In genomic region chr2:120656273-120656960, GRCh38 we compare ENCODE assay signal across 17 cellular contexts.
DNase-seq lines count a peak whose midpoint lies in the region; ATAC-seq and TF ChIP-seq lines count a peak whose summit lies in the region.
"Had no signal": no experiment of that assay in that cellular context is flagged by ENCODE, and none has a peak within 500 bp of the region (broad histone marks: within the 10 kb centered on the region; RNA-seq: fewer than 3 reads in every experiment).

No MANE protein-coding gene starts in this region.

- H3K36me3 ChIP-seq in body of pancreas (replicated peaks in 1 of 2; ENCODE audit: insufficient read depth in 1 of 2, low read depth in 2 of 2) (no peaks in the 10 kb centered on the region), thyroid gland (no peaks in the 10 kb centered on the region)
- H3K36me3 ChIP-seq: BE2C, right lobe of liver had no signal

- DNase-seq in NCI-H2171 treated with DMSO at 0.1 percent for 48 hours (lab: John Stamatoyannopoulos, UW): peak; percentile 40
- no peak for DNase-seq in NCI-H2171 (lab: John Stamatoyannopoulos, UW)
- peak in 2 of 4 donors; percentile 30 for DNase-seq in body of pancreas
- peak; percentile 79 for DNase-seq in mesenteric fat pad (ENCODE audit: low spot score)
- peak; percentile 34 to 45 for DNase-seq in thyroid gland
- DNase-seq in RPMI8226: no peak
- DNase-seq in kidney glomerular epithelial cell (lab: John Stamatoyannopoulos, UW): no peak
- DNase-seq: activated CD4-positive, alpha-beta T cell treated with anti-CD3 and anti-CD28 coated beads, Interleukin-2, amount 10 ng/mL, durations not matched to agents 24 days and 14 days; aorta; BE2C; effector CD4-positive, alpha-beta T cell; GOT3; IMR-90; islet precursor cell; right lobe of liver had no signal

- WGBS in body of pancreas, 2 donors: 59 to 62% methylated on average over 20 of the region's 20 CpGs
- 36 to 44% methylated on average over 20 of the region's 20 CpGs for WGBS in thyroid gland, 2 donors

- no peak for TF ChIP-seq CTCF in body of pancreas (IDR thresholded peaks at IDR 0.05)
- no peak for TF ChIP-seq CTCF in thyroid gland (IDR thresholded peaks at IDR 0.05)

- H3K4me1 ChIP-seq in body of pancreas: peaks cover 25% of the 10 kb centered on the region
- H3K4me1 ChIP-seq in thyroid gland: peaks cover 38 to 42% of the 10 kb centered on the region in 2 donors
- H3K4me1 ChIP-seq: BE2C had no signal

- TF ChIP-seq POLR2A in body of pancreas (IDR thresholded peaks at IDR 0.05): no peak
- TF ChIP-seq POLR2A in thyroid gland (IDR thresholded peaks at IDR 0.05): no peak

- H3K9me3 ChIP-seq in body of pancreas (no peaks in the 10 kb centered on the region), thyroid gland (no peaks in the 10 kb centered on the region)
- H3K9me3 ChIP-seq: BE2C, right lobe of liver had no signal

- H3K4me3 ChIP-seq in body of pancreas: no peak overlapping the region
- H3K4me3 ChIP-seq in thyroid gland (replicated peaks in 1 of 3): no peak overlapping the region
- H3K4me3 ChIP-seq: right lobe of liver had no signal

- H3K27me3 ChIP-seq in body of pancreas (no peaks in the 10 kb centered on the region), thyroid gland (no peaks in the 10 kb centered on the region)
- H3K27me3 ChIP-seq: BE2C, right lobe of liver had no signal

- intact Hi-C loops in body of pancreas (cut with DNase I) (no loop called here), thyroid gland (cut with DNase I) (no loop called here)

- H3K27ac ChIP-seq in body of pancreas (peak overlapping the region in 2 of 4 donors; percentile 44 to 47), thyroid gland (peak overlapping the region in 2 of 3 donors; percentile 18 to 70)
- H3K27ac ChIP-seq: right lobe of liver had no signal

- ATAC-seq in body of pancreas (peak; percentile 69), HG02610 (IDR thresholded peaks at IDR 0.05; ENCODE audit: unreplicated experiment) (no peak)
- ATAC-seq: activated naive CD4-positive, alpha-beta T cell treated with anti-CD3 and anti-CD28 coated beads, Interleukin-2, amount 50 U/mL, for 72 hours; right lobe of liver had no signal

Comparison
In these comparisons a context has a peak if more than half of its experiments do, and no peak if none do; other contexts are left out.
1. DNase-seq: peak in NCI-H2171 treated with DMSO at 0.1 percent for 48 hours (single experiment), mesenteric fat pad (single experiment) and thyroid gland (2 of 2); none in NCI-H2171 (single experiment), RPMI8226 (single experiment) and kidney glomerular epithelial cell (single experiment).